Comparison of ENCODE assay signal across 1 cellular context in genomic region chr3:127671523-127672428, GRCh38.
TF ChIP-seq lines count a peak whose summit lies in the region.

No MANE protein-coding gene starts in this region.

TF ChIP-seq in HepG2, 621 proteins besides CTCF, POLR2A, EP300 and RAD21 (continued from another document and continues in another):
- TF ChIP-seq TEAD2 (CRISPR knock-in tag; IDR thresholded peaks at IDR 0.05) (no peak), KDM5B (CRISPR knock-in tag; IDR thresholded peaks at IDR 0.05; ENCODE audit: borderline replicate concordance) (no peak), ZNF773 (CRISPR knock-in tag; IDR thresholded peaks at IDR 0.05; ENCODE audit: borderline replicate concordance) (no peak), SMARCE1 (IDR thresholded peaks at IDR 0.05; ENCODE audit: borderline replicate concordance) (no peak), ZBTB42 (CRISPR knock-in tag; IDR thresholded peaks at IDR 0.05) (0 out of 2 replicates have a peak, but pooled peaks have one; percentile 31), ZNF510 (CRISPR knock-in tag; IDR thresholded peaks at IDR 0.05; ENCODE audit: low read depth) (no peak), ZBTB14 (CRISPR knock-in tag; IDR thresholded peaks at IDR 0.05) (no peak), PAF1 (CRISPR knock-in tag; IDR thresholded peaks at IDR 0.05) (no peak), ZNF580 (CRISPR knock-in tag; IDR thresholded peaks at IDR 0.05; ENCODE audit: borderline replicate concordance, low read depth) (no peak), TP53 (CRISPR knock-in tag; conservative IDR thresholded peaks at IDR 0.05) (no peak), MXD3 (CRISPR knock-in tag; IDR thresholded peaks at IDR 0.05) (no peak), FOXJ3 (CRISPR knock-in tag; IDR thresholded peaks at IDR 0.05; ENCODE audit: borderline replicate concordance) (no peak), THRA (CRISPR knock-in tag; IDR thresholded peaks at IDR 0.05; ENCODE audit: borderline replicate concordance) (no peak), DNMT1 (CRISPR knock-in tag; IDR thresholded peaks at IDR 0.05) (no peak), ZNF234 (CRISPR knock-in tag; conservative IDR thresholded peaks at IDR 0.05) (no peak), ZNF225 (CRISPR knock-in tag; IDR thresholded peaks at IDR 0.05) (no peak), PAX8 (CRISPR knock-in tag; IDR thresholded peaks at IDR 0.05; ENCODE audit: borderline replicate concordance) (no peak), PCBP2 (optimal IDR thresholded peaks at IDR 0.05; ENCODE audit: low read depth, low read length, poor library complexity, severe bottlenecking) (no peak), ZNF639 (CRISPR knock-in tag; conservative IDR thresholded peaks at IDR 0.05) (no peak), AGO2 (optimal IDR thresholded peaks at IDR 0.05; ENCODE audit: low read depth, low read length) (peak; percentile 83), KIAA2018 (CRISPR knock-in tag; IDR thresholded peaks at IDR 0.05; ENCODE audit: borderline replicate concordance) (no peak), HNRNPLL (IDR thresholded peaks at IDR 0.05; ENCODE audit: low read depth, low read length, poor library complexity, severe bottlenecking) (peak; percentile 0), ONECUT2 (CRISPR knock-in tag; IDR thresholded peaks at IDR 0.05) (no peak), BHLHE40 (IDR thresholded peaks at IDR 0.05; ENCODE audit: low read length) (no peak), DDIT3 (CRISPR knock-in tag; IDR thresholded peaks at IDR 0.05) (no peak), ATF7 (IDR thresholded peaks at IDR 0.05) (peak; percentile 50; the same call in 1 of the 2 replicates), ATF7 (CRISPR knock-in tag; IDR thresholded peaks at IDR 0.05) (no peak), ZNF737 (CRISPR knock-in tag; IDR thresholded peaks at IDR 0.05; ENCODE audit: borderline replicate concordance) (no peak), ZBTB49 (CRISPR knock-in tag; IDR thresholded peaks at IDR 0.05; ENCODE audit: borderline replicate concordance) (no peak), BRD4 (CRISPR knock-in tag; IDR thresholded peaks at IDR 0.05) (no peak), PHB2 (IDR thresholded peaks at IDR 0.05; ENCODE audit: partially characterized antibody) (no peak), CREB1 (IDR thresholded peaks at IDR 0.05) (peak; percentile 69), CREB1 (CRISPR knock-in tag; IDR thresholded peaks at IDR 0.05) (no peak), IRF2 (CRISPR knock-in tag; IDR thresholded peaks at IDR 0.05) (no peak), GABPB1 (CRISPR knock-in tag; IDR thresholded peaks at IDR 0.05) (0 out of 2 replicates have a peak, but pooled peaks have one; percentile 0), SP5 (CRISPR knock-in tag; IDR thresholded peaks at IDR 0.05; ENCODE audit: borderline replicate concordance, low read depth) (no peak), ZNF160 (CRISPR knock-in tag; IDR thresholded peaks at IDR 0.05) (no peak), PAWR (CRISPR knock-in tag; IDR thresholded peaks at IDR 0.05; ENCODE audit: borderline replicate concordance) (no peak), DZIP1 (CRISPR knock-in tag; IDR thresholded peaks at IDR 0.05) (0 out of 2 replicates have a peak, but pooled peaks have one; percentile 18), GATAD1 (CRISPR knock-in tag; IDR thresholded peaks at IDR 0.05) (no peak), SMAD3 (CRISPR knock-in tag; IDR thresholded peaks at IDR 0.05) (no peak), MXI1 (IDR thresholded peaks at IDR 0.05; ENCODE audit: borderline replicate concordance, low read depth, low read length) (no peak), SALL1 (CRISPR knock-in tag; IDR thresholded peaks at IDR 0.05) (no peak), ZNF775 (CRISPR knock-in tag; IDR thresholded peaks at IDR 0.05; ENCODE audit: borderline replicate concordance) (no peak), NCOA1 (CRISPR knock-in tag; IDR thresholded peaks at IDR 0.05) (no peak), ELF3 (CRISPR knock-in tag; IDR thresholded peaks at IDR 0.05) (no peak), NR1H2 (CRISPR knock-in tag; IDR thresholded peaks at IDR 0.05; ENCODE audit: borderline replicate concordance, low read depth) (no peak), RNF2 (conservative IDR thresholded peaks at IDR 0.05; ENCODE audit: low read depth) (no peak), RBM39 (IDR thresholded peaks at IDR 0.05; ENCODE audit: low read depth, low read length, poor library complexity, severe bottlenecking) (peak; percentile 16), ATF3 (CRISPR knock-in tag; IDR thresholded peaks at IDR 0.05) (no peak), ZNF543 (CRISPR knock-in tag; IDR thresholded peaks at IDR 0.05) (no peak), ZNF329 (CRISPR knock-in tag; IDR thresholded peaks at IDR 0.05; ENCODE audit: low read depth) (no peak), SETDB1 (CRISPR knock-in tag; IDR thresholded peaks at IDR 0.05; ENCODE audit: borderline replicate concordance) (no peak)
